In the genomic region with DNA sequence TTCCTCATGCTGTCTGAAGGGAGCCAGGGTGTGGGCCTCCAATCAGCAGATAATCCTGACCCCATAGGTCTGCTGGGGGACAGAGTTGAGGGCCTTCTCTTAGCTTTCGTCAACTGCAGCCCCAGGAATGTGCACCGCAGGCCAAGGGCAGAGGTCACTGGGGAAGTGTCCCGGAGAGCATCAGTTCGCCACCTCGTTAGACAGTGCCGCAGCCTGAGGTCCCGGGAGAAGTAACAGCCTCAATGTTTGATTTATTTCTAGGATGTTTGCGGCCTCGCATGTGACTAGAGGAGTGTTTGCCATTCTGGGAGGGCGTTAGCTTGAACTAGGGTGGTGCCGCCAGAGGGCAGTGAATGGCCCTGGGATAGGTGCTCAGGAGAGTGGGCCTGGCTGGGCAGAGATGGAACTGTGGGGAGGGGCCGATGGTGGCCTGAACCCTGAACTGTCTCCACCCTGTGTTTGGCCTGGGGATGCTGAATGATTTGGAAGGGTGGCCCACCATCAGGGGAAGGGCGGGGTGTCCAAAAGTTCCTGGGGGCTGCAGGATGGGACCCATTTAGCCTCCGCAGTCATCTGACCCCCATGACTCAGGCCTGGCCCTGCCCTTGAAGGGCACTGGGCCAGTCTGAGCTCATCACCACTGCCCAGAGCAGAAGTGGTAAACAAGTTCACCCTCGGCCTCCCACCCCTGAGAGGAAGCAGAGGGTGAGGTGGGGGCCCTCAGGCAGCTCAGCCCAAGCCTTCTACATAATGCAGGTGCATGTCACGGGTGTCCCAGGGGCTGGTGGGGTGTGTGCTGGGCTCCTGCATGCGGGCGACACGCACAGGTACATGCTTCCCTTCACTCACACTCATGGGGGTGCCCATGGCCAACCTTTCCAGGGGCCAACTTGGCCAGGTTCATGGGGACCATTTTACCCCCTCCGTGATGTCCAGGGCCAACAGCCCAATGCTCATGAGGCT, we compare ENCODE assay signal across 1 cellular context.
TF ChIP-seq lines count a peak whose summit lies in the region.

No MANE protein-coding gene starts in this region.

TF ChIP-seq in IMR-90, 13 proteins besides CTCF, POLR2A, EP300 and RAD21 (continued from another document):
- TF ChIP-seq, protein P1, sequence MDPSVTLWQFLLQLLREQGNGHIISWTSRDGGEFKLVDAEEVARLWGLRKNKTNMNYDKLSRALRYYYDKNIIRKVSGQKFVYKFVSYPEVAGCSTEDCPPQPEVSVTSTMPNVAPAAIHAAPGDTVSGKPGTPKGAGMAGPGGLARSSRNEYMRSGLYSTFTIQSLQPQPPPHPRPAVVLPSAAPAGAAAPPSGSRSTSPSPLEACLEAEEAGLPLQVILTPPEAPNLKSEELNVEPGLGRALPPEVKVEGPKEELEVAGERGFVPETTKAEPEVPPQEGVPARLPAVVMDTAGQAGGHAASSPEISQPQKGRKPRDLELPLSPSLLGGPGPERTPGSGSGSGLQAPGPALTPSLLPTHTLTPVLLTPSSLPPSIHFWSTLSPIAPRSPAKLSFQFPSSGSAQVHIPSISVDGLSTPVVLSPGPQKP (IDR thresholded peaks at IDR 0.05; ENCODE audit: borderline replicate concordance, low read depth, low read length), result no peak
- TF ChIP-seq MAZ (IDR thresholded peaks at IDR 0.05; ENCODE audit: borderline replicate concordance, low read depth, low read length) (no peak), BHLHE40 (IDR thresholded peaks at IDR 0.05; ENCODE audit: low read depth, low read length) (no peak), SMC3 (IDR thresholded peaks at IDR 0.05; ENCODE audit: low read depth, low read length) (no peak)
